ENCODE assay signal across 5 cellular contexts in genomic region chr10:46374410-46374809, GRCh38. TPM values are rescaled to one million over a fixed set of nuclear protein-coding genes. Genes with fewer than 3 reads are reported as not detected.
"Had no signal": no experiment of that assay in that cellular context is flagged by ENCODE, and none has a peak within 500 bp of the region (broad histone marks: within the 10 kb centered on the region; RNA-seq: fewer than 3 reads in every experiment).

No MANE protein-coding gene starts in this region.

RNA-seq across cellular contexts. Expression of gene ANXA8L1, which starts 1.2 kb away (rescaled TPM):
- total RNA-seq: LHCN-M2, NCI-H460, OCI-LY7, Peyer's patch, T-cell had no signal
